In genomic region chr6:128515550-128516513, GRCh38 we compare ENCODE assay signal across 13 cellular contexts. TPM values are rescaled to one million over a fixed set of nuclear protein-coding genes. Genes with fewer than 3 reads are reported as not detected.
DNase-seq lines count a peak whose midpoint lies in the region; ATAC-seq, FAIRE-seq and TF ChIP-seq lines count a peak whose summit lies in the region.
"Had no signal": no experiment of that assay in that cellular context is flagged by ENCODE, and none has a peak within 500 bp of the region (broad histone marks: within the 10 kb centered on the region; RNA-seq: fewer than 3 reads in every experiment).

No MANE protein-coding gene starts in this region.

- DNase-seq in A549 (ENCODE audit: low read depth in 1 of 2, low spot score in 1 of 2) (no peak), LHCN-M2 (ENCODE audit: low read depth) (peak; percentile 46), coronary artery (ENCODE audit: low spot score) (no peak), midbrain (lab: John Stamatoyannopoulos, UW) (peak; percentile 30), DMS153 treated with DMSO at 0.1 percent for 48 hours (lab: John Stamatoyannopoulos, UW; ENCODE audit: unreplicated experiment) (no peak)
- DNase-seq in central memory CD4-positive, alpha-beta T cell = no peak
- DNase-seq: activated CD4-positive, CD25-positive, alpha-beta regulatory T cell treated with anti-CD3 and anti-CD28 coated beads, Interleukin-2, amount 50 U/mL, for 72 hours; activated naive CD4-positive, alpha-beta T cell treated with anti-CD3 and anti-CD28 coated beads, Interleukin-2, amount 10 ng/mL, durations not matched to agents 7 days and 5 days; naive B cell; stimulated activated CD4-positive, alpha-beta T cell treated with anti-CD3 and anti-CD28 coated beads, Interleukin-4, amount 100 ng/mL, for 24 hours; trophoblast cell had no signal

- TF ChIP-seq CTCF in A549 (IDR thresholded peaks at IDR 0.05) = no peak
- no peak for TF ChIP-seq CTCF in coronary artery (IDR thresholded peaks at IDR 0.05)

- peak overlapping the region; percentile 65 for H3K4me2 ChIP-seq in A549

- FAIRE-seq in A549 (lab: Jason Lieb, UNC) = no peak

- no peaks in the 10 kb centered on the region for H3K9me3 ChIP-seq in A549

- no peak for TF ChIP-seq EP300 in A549 (IDR thresholded peaks at IDR 0.05)

- peaks cover 68% of the 10 kb centered on the region for H3K4me1 ChIP-seq in A549

- TF ChIP-seq RAD21 in A549 (conservative IDR thresholded peaks at IDR 0.05 in 1 of 2, IDR thresholded peaks at IDR 0.05 in 1 of 2) = no peak

- WGBS in A549 (ENCODE audit: missing lambda C conversion rate) = 65% methylated on average over 6 of the region's 6 CpGs

- POLR2A ChIA-PET in A549 (lab: Yijun Ruan, JAX) = interaction anchor here (1.2 kb wide), 1 partner anchor 660 kb away, joined by 7 read pairs; no protein-coding TSS in a partner anchor

- ATAC-seq in A549 (no peak), HG02588 (IDR thresholded peaks at IDR 0.05; ENCODE audit: unreplicated experiment) (no peak), HG03039 (IDR thresholded peaks at IDR 0.05; ENCODE audit: unreplicated experiment) (no peak)

- TF ChIP-seq POLR2A in A549 (IDR thresholded peaks at IDR 0.05; ENCODE audit: low read length) = no peak

- H3K27ac ChIP-seq in A549 = peak overlapping the region; percentile 38 to 60; a peak in 4 of 6 replicates
- peak overlapping the region in 1 of 2 donors; percentile 54 for H3K27ac ChIP-seq in coronary artery

- CTCF ChIA-PET in A549 (lab: Yijun Ruan, JAX) = interaction anchor here (0.6 to 2.0 kb wide), 11 partner anchors 9 to 671 kb away, joined by 3 to 16 read pairs (median 3); no protein-coding TSS in a partner anchor

- H3K4me3 ChIP-seq in A549 = no peak overlapping the region
- peak overlapping the region; percentile 36 for H3K4me3 ChIP-seq in coronary artery

TF ChIP-seq in A549, 52 proteins besides CTCF, POLR2A, EP300 and RAD21:
- TF ChIP-seq ZSCAN20 (CRISPR knock-in tag; IDR thresholded peaks at IDR 0.05) (no peak), JUNB (IDR thresholded peaks at IDR 0.05) (no peak), NPAS2 (CRISPR knock-in tag; IDR thresholded peaks at IDR 0.05; ENCODE audit: borderline replicate concordance) (no peak), POLR2AphosphoS2 (conservative IDR thresholded peaks at IDR 0.05; ENCODE audit: low read length) (no peak), FOSL2 (IDR thresholded peaks at IDR 0.05) (no peak), FOSL2 (CRISPR knock-in tag; IDR thresholded peaks at IDR 0.05) (peak; percentile 48; the same call in 1 of the 2 replicates)

RNA-seq across cellular contexts. Expression of gene PTPRK, which starts 4.6 kb away (rescaled TPM):
- polyA plus RNA-seq in A549 (2011; rRNA removed) (16.1 and 33.9 TPM in 2 replicates), A549 (2017; fragmentation: RNase III; extraction: RNeasy Plus Mini Kit Qiagen cat#74134 plus additional on column Dnase treatment) (11.1 to 15.2 TPM (median 14.4 TPM) in 3 replicates)
- polyA plus RNA-seq in A549 (2012; cell fraction: cytosol; rRNA removed) = 3.6 and 3.9 TPM in 2 replicates
- polyA plus RNA-seq in A549 (2012; cell fraction: nucleus; rRNA removed) = 7.0 and 8.8 TPM in 2 replicates
- polyA minus RNA-seq in A549 (2011; rRNA and poly(A)+ RNA removed) = 42.1 and 47.4 TPM in 2 replicates
- total RNA-seq in LHCN-M2 (2014; rRNA removed) = 41.7 and 50.9 TPM in 2 replicates
- 23.2 TPM for polyA plus RNA-seq in LHCN-M2 (2012)

Comparison
In these comparisons a context has a peak if more than half of its experiments do, and no peak if none do; other contexts are left out.
1. DNase-seq: peak in LHCN-M2 (single experiment) and midbrain (single experiment); none in A549 (0 of 2), coronary artery (single experiment), central memory CD4-positive, alpha-beta T cell (single experiment) and DMS153 treated with DMSO at 0.1 percent for 48 hours (single experiment).